In genomic region chr6:137738197-137738596, GRCh38 we compare ENCODE assay signal across 1 cellular context.
TF ChIP-seq lines count a peak whose summit lies in the region.

No MANE protein-coding gene starts in this region.

TF ChIP-seq in IMR-90, 13 proteins besides CTCF, POLR2A, EP300 and RAD21 (continued from another document):
- TF ChIP-seq, protein P1, sequence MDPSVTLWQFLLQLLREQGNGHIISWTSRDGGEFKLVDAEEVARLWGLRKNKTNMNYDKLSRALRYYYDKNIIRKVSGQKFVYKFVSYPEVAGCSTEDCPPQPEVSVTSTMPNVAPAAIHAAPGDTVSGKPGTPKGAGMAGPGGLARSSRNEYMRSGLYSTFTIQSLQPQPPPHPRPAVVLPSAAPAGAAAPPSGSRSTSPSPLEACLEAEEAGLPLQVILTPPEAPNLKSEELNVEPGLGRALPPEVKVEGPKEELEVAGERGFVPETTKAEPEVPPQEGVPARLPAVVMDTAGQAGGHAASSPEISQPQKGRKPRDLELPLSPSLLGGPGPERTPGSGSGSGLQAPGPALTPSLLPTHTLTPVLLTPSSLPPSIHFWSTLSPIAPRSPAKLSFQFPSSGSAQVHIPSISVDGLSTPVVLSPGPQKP (IDR thresholded peaks at IDR 0.05; ENCODE audit: borderline replicate concordance, low read depth, low read length), result no peak
- TF ChIP-seq USF2 (IDR thresholded peaks at IDR 0.05; ENCODE audit: low read depth, low read length) (no peak), MAZ (IDR thresholded peaks at IDR 0.05; ENCODE audit: borderline replicate concordance, low read depth, low read length) (no peak), RCOR1 (IDR thresholded peaks at IDR 0.05; ENCODE audit: insufficient replicate concordance, low read length) (no peak)
